In the genomic region with DNA sequence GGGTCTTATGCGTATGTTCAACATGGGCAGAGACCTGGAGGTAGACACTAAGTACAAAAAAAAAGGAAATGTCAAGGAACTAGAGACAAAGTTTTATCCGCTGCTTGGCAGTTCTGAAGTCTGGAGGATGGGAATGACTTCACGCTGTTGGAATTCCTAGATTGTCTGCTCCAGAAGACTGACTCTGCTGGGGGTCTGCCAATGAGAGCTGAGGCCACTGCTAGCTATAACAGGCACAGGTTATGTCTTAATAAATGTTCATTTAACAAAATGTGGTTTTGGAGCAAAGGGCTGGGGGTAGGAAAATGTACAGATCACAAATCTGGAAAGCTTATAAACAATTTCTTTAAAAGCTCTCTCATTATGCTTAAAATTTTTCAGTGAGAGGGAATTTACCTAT, we compare ENCODE assay signal across 13 cellular contexts. TPM values are rescaled to one million over a fixed set of nuclear protein-coding genes. Genes with fewer than 3 reads are reported as not detected.
DNase-seq lines count a peak whose midpoint lies in the region; ATAC-seq, FAIRE-seq and TF ChIP-seq lines count a peak whose summit lies in the region.
"Had no signal": no experiment of that assay in that cellular context is flagged by ENCODE, and none has a peak within 500 bp of the region (broad histone marks: within the 10 kb centered on the region; RNA-seq: fewer than 3 reads in every experiment).

No MANE protein-coding gene starts in this region.

- H3K9me3 Mint-ChIP-seq in HFFc6: no peaks in the 10 kb centered on the region

- FAIRE-seq in A549 (lab: Jason Lieb, UNC) (no peak), kidney (lab: Jason Lieb, UNC) (no peak)

- H3K4me3 Mint-ChIP-seq in HFFc6: peak overlapping the region; percentile 30; the same call in 1 of the 2 replicates

- H3K27me3 Mint-ChIP-seq in HFFc6 (ENCODE audit: insufficient read depth): peaks cover 3% of the 10 kb centered on the region

- CTCF ChIA-PET in A549 (lab: Yijun Ruan, JAX): interaction anchor here (0.7 to 9.5 kb wide), 6 partner anchors 27 to 73 kb away, joined by 3 to 251 read pairs (median 9); a partner anchor contains a TSS

- intact Hi-C loops in uterus (cut with DNase I; ENCODE audit: low total_unique reads): no loop called here
- intact Hi-C loops in kidney (cut with DNase I): no loop called here

- ATAC-seq in A549: peak; percentile 37 to 62; a peak in 3 of 6 replicates

- TF ChIP-seq EP300 in A549 (IDR thresholded peaks at IDR 0.05): no peak

- WGBS in A549 (ENCODE audit: missing lambda C conversion rate): 23% methylated on average over 3 of the region's 3 CpGs

- H3K36me3 ChIP-seq in uterus (no peaks in the 10 kb centered on the region), kidney (ENCODE audit: control insufficient read depth in 1 of 2, insufficient read depth in 2 of 2, low read length in 2 of 2) (no peaks in the 10 kb centered on the region)

- no peak for TF ChIP-seq RAD21 in A549 (conservative IDR thresholded peaks at IDR 0.05 in 1 of 2, IDR thresholded peaks at IDR 0.05 in 1 of 2)

- H3K9me3 ChIP-seq in A549 (no peaks in the 10 kb centered on the region), uterus (no peaks in the 10 kb centered on the region), kidney (ENCODE audit: control insufficient read depth in 1 of 2, low read length in 2 of 2) (no peaks in the 10 kb centered on the region)

- no peak for TF ChIP-seq CTCF in A549 (IDR thresholded peaks at IDR 0.05)
- TF ChIP-seq CTCF in HFFc6 (IDR thresholded peaks at IDR 0.05): no peak
- TF ChIP-seq CTCF in cardiac fibroblast (IDR thresholded peaks at IDR 0.05; ENCODE audit: low read depth, low read length): no peak
- TF ChIP-seq CTCF in uterus (IDR thresholded peaks at IDR 0.05): no peak
- no peak for TF ChIP-seq CTCF in kidney (IDR thresholded peaks at IDR 0.05; ENCODE audit: borderline replicate concordance, extremely low read depth, insufficient read depth)

- POLR2A ChIA-PET in A549 (lab: Yijun Ruan, JAX): no interaction called here

- H3K4me3 ChIP-seq in A549 (no peak overlapping the region), cardiac fibroblast (replicated peaks in 1 of 2; ENCODE audit: low read depth in 2 of 2, low read length in 2 of 2) (no peak overlapping the region), uterus (no peak overlapping the region), kidney (ENCODE audit: low read length in 2 of 2) (no peak overlapping the region)

- no peaks in the 10 kb centered on the region for H3K36me3 Mint-ChIP-seq in HFFc6 (ENCODE audit: low read depth)

- H3K4me1 ChIP-seq in A549 (peaks cover 23% of the 10 kb centered on the region), uterus (no peaks in the 10 kb centered on the region), kidney (ENCODE audit: control insufficient read depth in 1 of 2, insufficient read depth in 1 of 2, low read depth in 1 of 2, low read length in 2 of 2) (peaks cover under 1 to 2% of the 10 kb centered on the region in 2 donors)

- H3K27ac ChIP-seq in A549 (peak overlapping the region; percentile 22 to 52; a peak in 3 of 6 replicates), uterus (no peak overlapping the region), kidney (ENCODE audit: low read depth in 2 of 2, low read length in 2 of 2) (no peak overlapping the region)

- H3K9ac ChIP-seq in kidney (ENCODE audit: low read length in 2 of 2): no peak overlapping the region

- DNase-seq in A549 (ENCODE audit: low read depth in 1 of 2, low spot score in 1 of 2) (no peak), HFFc6 (peak; percentile 66), cardiac fibroblast (ENCODE audit: low read depth in 2 of 2) (peak; percentile 83 to 90), myocyte (ENCODE audit: low read depth) (peak; percentile 68), hippocampal formation (lab: John Stamatoyannopoulos, UW) (no peak), uterus (no peak), DMS53 treated with DMSO at 0.1 percent for 48 hours (lab: John Stamatoyannopoulos, UW; ENCODE audit: unreplicated experiment) (no peak), kidney (no peak)
- DNase-seq: activated CD4-positive, alpha-beta T cell treated with anti-CD3 and anti-CD28 coated beads for 4 hours; foreskin melanocyte had no signal

- peak overlapping the region; percentile 33; the same call in 1 of the 2 replicates for H3K27ac Mint-ChIP-seq in HFFc6

- no peaks in the 10 kb centered on the region for H3K27me3 ChIP-seq in uterus

- peak overlapping the region; percentile 64 for H3K4me2 ChIP-seq in A549

- peaks cover 38% of the 10 kb centered on the region for H3K4me1 Mint-ChIP-seq in HFFc6 (ENCODE audit: low read depth)

- no peak for TF ChIP-seq POLR2A in A549 (IDR thresholded peaks at IDR 0.05; ENCODE audit: low read length)
- no peak for TF ChIP-seq POLR2A in uterus (IDR thresholded peaks at IDR 0.05)

TF ChIP-seq in A549, 52 proteins besides CTCF, POLR2A, EP300 and RAD21 (continues in another document):
- TF ChIP-seq FOSL2 (IDR thresholded peaks at IDR 0.05) (no peak), FOSL2 (CRISPR knock-in tag; IDR thresholded peaks at IDR 0.05) (no peak), CHD2 (IDR thresholded peaks at IDR 0.05; ENCODE audit: low read length, partially characterized antibody) (no peak), MYC (IDR thresholded peaks at IDR 0.05; ENCODE audit: borderline replicate concordance, low read length) (no peak), RARB (CRISPR knock-in tag; IDR thresholded peaks at IDR 0.05) (no peak), KDM1A (IDR thresholded peaks at IDR 0.05; ENCODE audit: low read depth) (no peak)
- TF ChIP-seq, protein P1, sequence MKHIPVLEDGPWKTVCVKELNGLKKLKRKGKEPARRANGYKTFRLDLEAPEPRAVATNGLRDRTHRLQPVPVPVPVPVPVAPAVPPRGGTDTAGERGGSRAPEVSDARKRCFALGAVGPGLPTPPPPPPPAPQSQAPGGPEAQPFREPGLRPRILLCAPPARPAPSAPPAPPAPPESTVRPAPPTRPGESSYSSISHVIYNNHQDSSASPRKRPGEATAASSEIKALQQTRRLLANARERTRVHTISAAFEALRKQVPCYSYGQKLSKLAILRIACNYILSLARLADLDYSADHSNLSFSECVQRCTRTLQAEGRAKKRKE (CRISPR knock-in tag; IDR thresholded peaks at IDR 0.05; ENCODE audit: low read depth): no peak

RNA-seq across cellular contexts. Expression of a gene that starts 5.9 kb away (rescaled TPM):
- polyA plus RNA-seq in A549 (2011; rRNA removed) (not detected in 2 replicates), A549 (2017; fragmentation: RNase III; extraction: RNeasy Plus Mini Kit Qiagen cat#74134 plus additional on column Dnase treatment) (not detected in 3 replicates), kidney (ENCODE audit: insufficient read depth, low read depth, low replicate concordance) (not detected)
- polyA plus RNA-seq in A549 (2012; cell fraction: cytosol; rRNA removed): not detected in 2 replicates
- not detected in 2 replicates for polyA plus RNA-seq in A549 (2012; cell fraction: nucleus; rRNA removed)
- not detected in 2 replicates for polyA minus RNA-seq in A549 (2011; rRNA and poly(A)+ RNA removed)
- not detected for total RNA-seq in HFFc6 (2021; fragmentation: NEBNext Ultra II Directional; extraction: Animal tissue kit (Norgen Biotek cat#: 25700))
- total RNA-seq in myocyte (not detected in 2 replicates), uterus (not detected), kidney (not detected)
- not detected for polyA plus RNA-seq in myocyte (2012)
- total RNA-seq: cerebellum, lung microvascular endothelial cell, right cardiac atrium had no signal
- polyA plus RNA-seq: right cardiac atrium had no signal

RNA-seq across cellular contexts. Expression of a gene that starts 6.6 kb away (rescaled TPM):
- polyA plus RNA-seq in A549 (2011; rRNA removed): 7.8 and 12.9 TPM in 2 replicates
- polyA plus RNA-seq in A549 (2012; cell fraction: cytosol; rRNA removed): 11.9 and 15.3 TPM in 2 replicates
- polyA plus RNA-seq in A549 (2012; cell fraction: nucleus; rRNA removed): 33.3 and 42.3 TPM in 2 replicates
- 7.9 to 9.9 TPM (median 9.6 TPM) in 3 replicates for polyA plus RNA-seq in A549 (2017; fragmentation: RNase III; extraction: RNeasy Plus Mini Kit Qiagen cat#74134 plus additional on column Dnase treatment)
- 17.8 and 19.7 TPM in 2 replicates for polyA minus RNA-seq in A549 (2011; rRNA and poly(A)+ RNA removed)
- total RNA-seq in HFFc6 (2021; fragmentation: NEBNext Ultra II Directional; extraction: Animal tissue kit (Norgen Biotek cat#: 25700)): 10 to 100 TPM; 30.4 to 43.0 (median 40.8) TPM
- total RNA-seq in myocyte: 45.2 and 67.3 TPM in 2 replicates
- polyA plus RNA-seq in myocyte (2012): 35.6 TPM
- 100 to 1,000 TPM in 2 of 4 donors, 10 to 100 TPM in 2; 25.3 to 103 (median 66.9) TPM for total RNA-seq in uterus
- total RNA-seq in kidney: 25.6 TPM
- 15.9 TPM for polyA plus RNA-seq in kidney (ENCODE audit: insufficient read depth, low read depth, low replicate concordance)

RNA-seq across cellular contexts. Expression of a gene that starts 21.3 kb away (rescaled TPM):
- polyA plus RNA-seq in A549 (2011; rRNA removed): not detected in 2 replicates
- polyA plus RNA-seq in A549 (2012; cell fraction: cytosol; rRNA removed): not detected in 2 replicates
- polyA plus RNA-seq in A549 (2012; cell fraction: nucleus; rRNA removed): not detected in 2 replicates
- not detected in 3 replicates for polyA plus RNA-seq in A549 (2017; fragmentation: RNase III; extraction: RNeasy Plus Mini Kit Qiagen cat#74134 plus additional on column Dnase treatment)
- not detected in 2 replicates for polyA minus RNA-seq in A549 (2011; rRNA and poly(A)+ RNA removed)
- not detected for total RNA-seq in HFFc6 (2021; fragmentation: NEBNext Ultra II Directional; extraction: Animal tissue kit (Norgen Biotek cat#: 25700))
- 0.16 TPM in 1 of 2 replicates, not detected in the other for total RNA-seq in myocyte
- polyA plus RNA-seq in myocyte (2012): 0.05 TPM
- not detected for total RNA-seq in uterus
- total RNA-seq in kidney: not detected
- not detected for polyA plus RNA-seq in kidney (ENCODE audit: insufficient read depth, low read depth, low replicate concordance)
- total RNA-seq: cerebellum, lung microvascular endothelial cell, right cardiac atrium had no signal
- polyA plus RNA-seq: right cardiac atrium had no signal

RNA-seq across cellular contexts. Expression of a gene that starts 28.9 kb away (rescaled TPM):
- polyA plus RNA-seq in A549 (2011; rRNA removed) (not detected in 2 replicates), A549 (2017; fragmentation: RNase III; extraction: RNeasy Plus Mini Kit Qiagen cat#74134 plus additional on column Dnase treatment) (not detected in 3 replicates), kidney (ENCODE audit: insufficient read depth, low read depth, low replicate concordance) (not detected)
- polyA plus RNA-seq in A549 (2012; cell fraction: cytosol; rRNA removed): not detected in 2 replicates
- polyA plus RNA-seq in A549 (2012; cell fraction: nucleus; rRNA removed): not detected in 2 replicates
- not detected in 2 replicates for polyA minus RNA-seq in A549 (2011; rRNA and poly(A)+ RNA removed)
- not detected for total RNA-seq in HFFc6 (2021; fragmentation: NEBNext Ultra II Directional; extraction: Animal tissue kit (Norgen Biotek cat#: 25700))
- total RNA-seq in myocyte (not detected in 2 replicates), uterus (not detected), kidney (not detected)
- polyA plus RNA-seq in myocyte (2012): not detected
- total RNA-seq: cerebellum, lung microvascular endothelial cell, right cardiac atrium had no signal
- polyA plus RNA-seq: right cardiac atrium had no signal

RNA-seq across cellular contexts. Expression of a gene that starts 33.5 kb away (rescaled TPM):
- not detected in 2 replicates for polyA plus RNA-seq in A549 (2011; rRNA removed)
- polyA plus RNA-seq in A549 (2012; cell fraction: cytosol; rRNA removed): not detected in 2 replicates
- not detected in 2 replicates for polyA plus RNA-seq in A549 (2012; cell fraction: nucleus; rRNA removed)
- polyA plus RNA-seq in A549 (2017; fragmentation: RNase III; extraction: RNeasy Plus Mini Kit Qiagen cat#74134 plus additional on column Dnase treatment): not detected in 3 replicates
- polyA minus RNA-seq in A549 (2011; rRNA and poly(A)+ RNA removed): not detected in 2 replicates
- total RNA-seq in HFFc6 (2021; fragmentation: NEBNext Ultra II Directional; extraction: Animal tissue kit (Norgen Biotek cat#: 25700)): not detected
- not detected in 2 replicates for total RNA-seq in myocyte
- polyA plus RNA-seq in myocyte (2012): not detected
- under 1 TPM in 1 of 4 donors, not detected in 3; 0.67 TPM for total RNA-seq in uterus
- total RNA-seq in kidney: not detected
- 1.3 TPM for polyA plus RNA-seq in kidney (ENCODE audit: insufficient read depth, low read depth, low replicate concordance)
- total RNA-seq: cerebellum, lung microvascular endothelial cell had no signal

Comparison
In these comparisons a context has a peak if more than half of its experiments do, and no peak if none do; other contexts are left out.
1. DNase-seq: peak in HFFc6 (single experiment), cardiac fibroblast (2 of 2) and myocyte (single experiment); none in A549 (0 of 2), hippocampal formation (0 of 2), uterus (0 of 2), DMS53 treated with DMSO at 0.1 percent for 48 hours (single experiment) and kidney (single experiment).
2. H3K27ac ChIP-seq: peak in A549 (2 of 2); none in uterus (0 of 2) and kidney (0 of 2).